Comparison of ENCODE assay signal across 8 cellular contexts in genomic region chr17:78360371-78361226, GRCh38. TPM values are rescaled to one million over a fixed set of nuclear protein-coding genes. Genes with fewer than 3 reads are reported as not detected.
DNase-seq lines count a peak whose midpoint lies in the region; ATAC-seq and TF ChIP-seq lines count a peak whose summit lies in the region.

No MANE protein-coding gene starts in this region.

- peak overlapping the region; percentile 48; the same call in 1 of the 2 replicates for H3K9ac ChIP-seq in BLaER1

- peaks cover 16% of the 10 kb centered on the region for H3K4me1 Mint-ChIP-seq in activated T-helper 17 cell treated with anti-CD3 and anti-CD28 coated beads, Interleukin-2, amount 50 U/mL, for 72 hours
- peaks cover 15 to 50% (median 43%) of the 10 kb centered on the region in 4 donors for H3K4me1 Mint-ChIP-seq in naive thymus-derived CD8-positive, alpha-beta T cell
- peaks cover 53% of the 10 kb centered on the region for H3K4me1 Mint-ChIP-seq in stimulated activated memory B cell treated with anti-CD40 and anti-IgM and Interleukin-4, amounts not matched to agents 10 μg/mL and 1 μg/mL and 100 μg/mL, for 72 hours

- TF ChIP-seq CTCF in fibroblast of mammary gland (conservative IDR thresholded peaks at IDR 0.05; ENCODE audit: control insufficient read depth, insufficient read depth, low read depth, low read length), result peak; percentile 82

- H3K4me3 Mint-ChIP-seq in activated T-helper 17 cell treated with anti-CD3 and anti-CD28 coated beads, Interleukin-2, amount 50 U/mL, for 72 hours, result peak overlapping the region; percentile 76
- peak overlapping the region; percentile 74 to 91 (median 86) for H3K4me3 Mint-ChIP-seq in naive thymus-derived CD8-positive, alpha-beta T cell
- H3K4me3 Mint-ChIP-seq in stimulated activated memory B cell treated with anti-CD40 and anti-IgM and Interleukin-4, amounts not matched to agents 10 μg/mL and 1 μg/mL and 100 μg/mL, for 72 hours, result peak overlapping the region; percentile 84

- peaks cover 28% of the 10 kb centered on the region for H4K20me1 ChIP-seq in BLaER1

- POLR2A ChIA-PET in naive thymus-derived CD8-positive, alpha-beta T cell (lab: Charles Lee), result interaction anchor here (1.0 to 6.0 kb wide), 8 partner anchors 15 to 109 kb away, joined by 3 to 55 read pairs (median 8); partner anchors contain the start of gene PGS1

- no peak overlapping the region for H3K27ac ChIP-seq in BLaER1

- H3K27me3 ChIP-seq in BLaER1, result peaks cover 63% of the 10 kb centered on the region

- H3K4me1 ChIP-seq in BLaER1, result peaks cover 42% of the 10 kb centered on the region

- no peaks in the 10 kb centered on the region for H3K36me3 ChIP-seq in BLaER1

- DNase-seq in Kasumi-1 (lab: John Stamatoyannopoulos, UW) (peak; percentile 81 to 86), RPMI7951 (ENCODE audit: low read depth) (peak; percentile 66), fibroblast of mammary gland (ENCODE audit: low read depth) (peak; percentile 79)
- peak; percentile 66 to 92 (median 84) for DNase-seq in naive thymus-derived CD8-positive, alpha-beta T cell

- no peaks in the 10 kb centered on the region for H3K9me3 ChIP-seq in BLaER1

- no peaks in the 10 kb centered on the region for H3K9me3 Mint-ChIP-seq in activated T-helper 17 cell treated with anti-CD3 and anti-CD28 coated beads, Interleukin-2, amount 50 U/mL, for 72 hours
- no peaks in the 10 kb centered on the region for H3K9me3 Mint-ChIP-seq in naive thymus-derived CD8-positive, alpha-beta T cell
- no peaks in the 10 kb centered on the region for H3K9me3 Mint-ChIP-seq in stimulated activated memory B cell treated with anti-CD40 and anti-IgM and Interleukin-4, amounts not matched to agents 10 μg/mL and 1 μg/mL and 100 μg/mL, for 72 hours

- peaks cover 43% of the 10 kb centered on the region for H3K36me3 Mint-ChIP-seq in activated T-helper 17 cell treated with anti-CD3 and anti-CD28 coated beads, Interleukin-2, amount 50 U/mL, for 72 hours (ENCODE audit: low read depth)
- H3K36me3 Mint-ChIP-seq in naive thymus-derived CD8-positive, alpha-beta T cell, result peaks cover 0 to 18% (median 1%) of the 10 kb centered on the region in 3 donors
- H3K36me3 Mint-ChIP-seq in stimulated activated memory B cell treated with anti-CD40 and anti-IgM and Interleukin-4, amounts not matched to agents 10 μg/mL and 1 μg/mL and 100 μg/mL, for 72 hours, result peaks cover 25% of the 10 kb centered on the region

- peak; percentile 33 for ATAC-seq in GM21390 (IDR thresholded peaks at IDR 0.05; ENCODE audit: unreplicated experiment)
- peak; percentile 51 for ATAC-seq in activated T-helper 17 cell treated with anti-CD3 and anti-CD28 coated beads, Interleukin-2, amount 50 U/mL, for 72 hours (replicated peaks)
- peak; percentile 15 to 29 for ATAC-seq in naive thymus-derived CD8-positive, alpha-beta T cell
- ATAC-seq in stimulated activated memory B cell treated with anti-CD40 and anti-IgM and Interleukin-4, amounts not matched to agents 10 μg/mL and 1 μg/mL and 100 μg/mL, for 72 hours, result peak; percentile 66

- peak overlapping the region; percentile 100 for H3K4me2 ChIP-seq in BLaER1

- peak overlapping the region; percentile 88 for H3K27ac Mint-ChIP-seq in activated T-helper 17 cell treated with anti-CD3 and anti-CD28 coated beads, Interleukin-2, amount 50 U/mL, for 72 hours
- peak overlapping the region; percentile 59 to 96 (median 94) for H3K27ac Mint-ChIP-seq in naive thymus-derived CD8-positive, alpha-beta T cell
- peak overlapping the region; percentile 67 for H3K27ac Mint-ChIP-seq in stimulated activated memory B cell treated with anti-CD40 and anti-IgM and Interleukin-4, amounts not matched to agents 10 μg/mL and 1 μg/mL and 100 μg/mL, for 72 hours

- peaks cover 2% of the 10 kb centered on the region for H3K27me3 Mint-ChIP-seq in activated T-helper 17 cell treated with anti-CD3 and anti-CD28 coated beads, Interleukin-2, amount 50 U/mL, for 72 hours
- H3K27me3 Mint-ChIP-seq in naive thymus-derived CD8-positive, alpha-beta T cell, result no peaks in the 10 kb centered on the region
- no peaks in the 10 kb centered on the region for H3K27me3 Mint-ChIP-seq in stimulated activated memory B cell treated with anti-CD40 and anti-IgM and Interleukin-4, amounts not matched to agents 10 μg/mL and 1 μg/mL and 100 μg/mL, for 72 hours

- H3K4me3 ChIP-seq in BLaER1, result peak overlapping the region; percentile 69
- H3K4me3 ChIP-seq in fibroblast of mammary gland (ENCODE audit: control insufficient read depth, low read depth, low read length), result peak overlapping the region; percentile 43

RNA-seq across cellular contexts. Expression of gene SOCS3, which starts 0.7 kb away (rescaled TPM):
- total RNA-seq in RPMI7951 (2014; rRNA removed; shearing (Covaris generic)), result 6.2 and 10.6 TPM in 2 replicates
- 100 to 1,000 TPM; 129 to 175 TPM for total RNA-seq in activated T-helper 17 cell treated with anti-CD3 and anti-CD28 coated beads, Interleukin-2, amount 50 U/mL, for 72 hours
- total RNA-seq in naive thymus-derived CD8-positive, alpha-beta T cell, result 1 to 10 TPM in 1 of 2 experiments, under 1 TPM in 1; 0.86 to 1.0 TPM
- 10 to 100 TPM; 21.2 to 43.9 (median 37.3) TPM for polyA plus RNA-seq in naive thymus-derived CD8-positive, alpha-beta T cell

RNA-seq across cellular contexts. Expression of gene PGS1, which starts 17.9 kb away (rescaled TPM):
- 19.5 and 21.9 TPM in 2 replicates for total RNA-seq in RPMI7951 (2014; rRNA removed; shearing (Covaris generic))
- 100 to 1,000 TPM in 1 of 2 donors, 10 to 100 TPM in 1; 76.1 to 101 TPM for total RNA-seq in activated T-helper 17 cell treated with anti-CD3 and anti-CD28 coated beads, Interleukin-2, amount 50 U/mL, for 72 hours
- 10 to 100 TPM; 72.5 to 73.4 TPM for total RNA-seq in naive thymus-derived CD8-positive, alpha-beta T cell
- 10 to 100 TPM; 24.3 to 46.6 (median 32.7) TPM for polyA plus RNA-seq in naive thymus-derived CD8-positive, alpha-beta T cell

Comparison
In these comparisons a context has a peak if more than half of its experiments do, and no peak if none do; other contexts are left out.
1. RNA of gene SOCS3, which starts 0.7 kb away (total RNA-seq): 129 to 175 TPM in activated T-helper 17 cell treated with anti-CD3 and anti-CD28 coated beads, Interleukin-2, amount 50 U/mL, for 72 hours; 6.2 to 10.6 TPM in RPMI7951 and 0.86 to 1.0 TPM in naive thymus-derived CD8-positive, alpha-beta T cell; every median in the first group is over 10 times any median in the second.
2. Peak in every context shown above with its lines, with median percentiles within 50 percentile points of each other: ATAC-seq, DNase-seq, H3K27ac Mint-ChIP-seq and H3K4me3 Mint-ChIP-seq.